In the genomic region with DNA sequence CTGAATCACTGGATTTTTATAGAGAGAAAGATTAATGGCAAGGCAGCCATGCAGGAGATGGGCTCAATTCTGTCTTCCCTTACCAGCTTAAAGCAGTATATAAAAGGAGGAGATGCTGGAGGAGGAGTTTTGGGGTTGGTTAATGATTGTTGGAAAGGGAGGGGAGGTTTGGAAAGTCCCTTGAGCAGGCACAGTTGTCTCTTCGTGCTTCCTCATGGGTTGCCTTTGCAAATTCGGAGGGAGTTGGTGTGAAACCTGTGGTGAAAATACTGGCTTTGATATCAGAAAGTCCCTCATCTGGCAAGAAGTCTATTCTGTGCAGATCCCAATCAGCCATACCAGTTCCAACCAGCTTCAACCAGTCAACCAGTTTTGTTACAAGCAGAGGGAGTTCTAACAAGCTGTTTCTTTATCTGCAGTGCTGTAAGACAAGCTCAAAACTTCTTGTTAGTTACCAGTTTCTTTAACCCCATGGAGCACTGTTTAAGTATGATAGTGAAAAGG, we compare ENCODE assay signal across 8 cellular contexts.
A peak's percentile ranks its signal among the peaks of the same experiment; 100 is the strongest.
DNase-seq lines count a peak whose midpoint lies in the region; ATAC-seq and TF ChIP-seq lines count a peak whose summit lies in the region.

No MANE protein-coding gene starts in this region.

- no peaks in the 10 kb centered on the region for H3K9me3 ChIP-seq in mucosa of descending colon

- no peaks in the 10 kb centered on the region for H3K9me3 Mint-ChIP-seq in activated B cell treated with CpG ODN at 0.5 μM for 24 hours

- H3K27me3 Mint-ChIP-seq in activated B cell treated with CpG ODN at 0.5 μM for 24 hours = no peaks in the 10 kb centered on the region

- peak overlapping the region; percentile 72 for H3K27ac Mint-ChIP-seq in activated B cell treated with CpG ODN at 0.5 μM for 24 hours

- no peaks in the 10 kb centered on the region for H3K4me1 ChIP-seq in mucosa of descending colon (ENCODE audit: low read depth)

- no peak overlapping the region for H3K4me3 ChIP-seq in mucosa of descending colon

- no peak for TF ChIP-seq CTCF in activated B cell treated with CpG ODN at 0.5 μM for 24 hours (IDR thresholded peaks at IDR 0.05)
- TF ChIP-seq CTCF in mucosa of descending colon (IDR thresholded peaks at IDR 0.05) = no peak

- no peaks in the 10 kb centered on the region for H3K36me3 ChIP-seq in mucosa of descending colon (ENCODE audit: low read depth)

- H3K4me3 Mint-ChIP-seq in activated B cell treated with CpG ODN at 0.5 μM for 24 hours = peak overlapping the region; percentile 35

- DNase-seq in activated B cell treated with CpG ODN at 0.5 μM for 24 hours (no peak), mucosa of descending colon (peak in 1 of 3 donors; percentile 71), NCI-H226 (no peak), NCI-H1436 treated with DMSO at 0.1 percent for 48 hours (lab: John Stamatoyannopoulos, UW) (no peak), HPDE6-E6E7 (ENCODE audit: extremely low spot score) (no peak), posterior vena cava (ENCODE audit: low spot score) (no peak)

- intact Hi-C loops in activated B cell treated with CpG ODN at 0.5 μM for 24 hours (cut with micrococcal nuclease) (loop anchor here (1.0 to 5.0 kb wide), 6 partner anchors 14 to 108 kb away; no protein-coding TSS in a partner anchor), mucosa of descending colon (cut with DNase I, micrococcal nuclease) (no loop called here), posterior vena cava (cut with DNase I) (no loop called here)

- ATAC-seq in GM18870 (IDR thresholded peaks at IDR 0.05; ENCODE audit: unreplicated experiment) (peak; percentile 81), HG02759 (IDR thresholded peaks at IDR 0.05; ENCODE audit: unreplicated experiment) (peak; percentile 79), activated B cell treated with CpG ODN at 0.5 μM for 24 hours (ENCODE audit: low read depth) (peak; percentile 87), mucosa of descending colon (peak; percentile 90)

- H3K36me3 Mint-ChIP-seq in activated B cell treated with CpG ODN at 0.5 μM for 24 hours (ENCODE audit: low read depth) = peaks cover 59% of the 10 kb centered on the region

- H3K4me1 Mint-ChIP-seq in activated B cell treated with CpG ODN at 0.5 μM for 24 hours = peaks cover 53% of the 10 kb centered on the region

- POLR2A ChIA-PET in activated B cell treated with CpG ODN at 0.5 μM for 24 hours (lab: Charles Lee) = interaction anchor here (0.7 to 2.5 kb wide), 13 partner anchors 11 to 151 kb away, joined by 3 to 19 read pairs (median 4); partner anchors contain the start of gene HIVEP1

- CTCF ChIA-PET in activated B cell treated with CpG ODN at 0.5 μM for 24 hours (lab: Charles Lee) = interaction anchor here (1.0 kb wide), 2 partner anchors 115 to 463 kb away, joined by 3 to 5 read pairs; no protein-coding TSS in a partner anchor
